13 cellular contexts compared by ENCODE assay signal in the genomic region with DNA sequence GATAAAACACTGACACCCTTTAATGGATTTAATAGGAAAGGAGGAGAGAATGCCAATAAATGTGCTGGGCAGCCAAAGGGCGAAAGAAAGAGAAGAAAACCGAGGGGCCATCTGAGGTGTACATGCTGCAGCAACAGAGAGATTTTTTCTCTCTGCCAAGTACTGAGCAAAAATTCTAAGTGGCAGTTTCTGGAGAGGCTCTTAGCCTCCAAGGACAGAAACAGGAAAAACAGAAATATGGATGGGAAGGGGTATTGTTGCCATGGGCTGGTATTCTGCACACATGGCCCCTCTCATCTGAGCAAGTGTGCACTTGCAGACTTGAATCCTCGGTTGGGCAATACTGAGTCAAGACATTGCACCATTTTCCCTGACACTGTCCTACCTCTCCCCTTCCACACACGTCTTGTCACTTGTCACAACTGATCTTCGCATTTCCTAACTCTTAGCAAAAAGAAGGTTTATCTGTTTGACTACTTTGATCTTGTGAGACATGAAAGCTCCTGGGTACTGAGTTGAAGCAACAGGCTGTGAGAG.
DNase-seq lines count a peak whose midpoint lies in the region; ATAC-seq and TF ChIP-seq lines count a peak whose summit lies in the region.
"Had no signal": no experiment of that assay in that cellular context is flagged by ENCODE, and none has a peak within 500 bp of the region (broad histone marks: within the 10 kb centered on the region; RNA-seq: fewer than 3 reads in every experiment).

No MANE protein-coding gene starts in this region.

- intact Hi-C loops in esophagus muscularis mucosa (cut with DNase I) = loop anchor here (10.0 kb wide), 1 partner anchor 113 kb away; no protein-coding TSS in a partner anchor

- H3K4me2 ChIP-seq in osteoblast (ENCODE audit: insufficient read depth, low read length) = no peak overlapping the region

- H3K9me3 ChIP-seq in Peyer's patch (no peaks in the 10 kb centered on the region), esophagus muscularis mucosa (no peaks in the 10 kb centered on the region), osteoblast (ENCODE audit: low read depth, low read length) (no peaks in the 10 kb centered on the region)
- H3K9me3 ChIP-seq: BE2C had no signal

- H3K27me3 ChIP-seq in Peyer's patch (no peaks in the 10 kb centered on the region), esophagus muscularis mucosa (no peaks in the 10 kb centered on the region), osteoblast (ENCODE audit: insufficient read depth, low read length) (no peaks in the 10 kb centered on the region)
- H3K27me3 ChIP-seq: BE2C had no signal

- TF ChIP-seq CTCF in C4-2B (conservative IDR thresholded peaks at IDR 0.05) (no peak), Peyer's patch (IDR thresholded peaks at IDR 0.05) (no peak), esophagus muscularis mucosa (IDR thresholded peaks at IDR 0.05) (no peak), osteoblast (IDR thresholded peaks at IDR 0.05; ENCODE audit: extremely low read depth, low read depth, low read length) (no peak)

- no peaks in the 10 kb centered on the region for H3K79me2 ChIP-seq in osteoblast (ENCODE audit: insufficient read depth, low read length)

- WGBS in esophagus muscularis mucosa = 66% methylated on average over 5 of the region's 5 CpGs

- TF ChIP-seq POLR2A in Peyer's patch (IDR thresholded peaks at IDR 0.05) (no peak), esophagus muscularis mucosa (IDR thresholded peaks at IDR 0.05; ENCODE audit: low read depth) (no peak)

- no peaks in the 10 kb centered on the region for H4K20me1 ChIP-seq in osteoblast (ENCODE audit: insufficient read depth, low read length)

- ATAC-seq in HG03432 (IDR thresholded peaks at IDR 0.05; ENCODE audit: unreplicated experiment) = no peak
- no peak for ATAC-seq in GM18517 (IDR thresholded peaks at IDR 0.05; ENCODE audit: unreplicated experiment)

- no peak for TF ChIP-seq EP300 in esophagus muscularis mucosa (IDR thresholded peaks at IDR 0.05)

- H3K4me1 ChIP-seq in Peyer's patch (peaks cover 0 to 19% (median 0%) of the 10 kb centered on the region in 4 donors), esophagus muscularis mucosa (peaks cover 25 to 79% (median 45%) of the 10 kb centered on the region in 4 donors), osteoblast (ENCODE audit: insufficient read depth, low read length) (peaks cover 3% of the 10 kb centered on the region)

- no peak for DNase-seq in Peyer's patch
- no peak for DNase-seq in esophagus muscularis mucosa (ENCODE audit: extremely low spot score)
- DNase-seq in osteoblast (ENCODE audit: insufficient read length, low spot score, missing footprints) = no peak
- no peak for DNase-seq in kidney tubule cell (ENCODE audit: low spot score)
- DNase-seq in stimulated activated CD4-positive, alpha-beta T cell treated with anti-CD3 and anti-CD28 coated beads, Interleukin-4, amount 100 ng/mL, for 4 hours = no peak
- DNase-seq: activated CD4-positive, alpha-beta T cell treated with anti-CD3 and anti-CD28 coated beads, Interleukin-2, amount 50 U/mL, for 4 hours; activated naive CD4-positive, alpha-beta T cell treated with anti-CD3 and anti-CD28 coated beads for 36 hours; GF-D8; NCI-H526 treated with DMSO at 0.1 percent for 48 hours had no signal

- no peak overlapping the region for H3K4me3 ChIP-seq in Peyer's patch
- no peak overlapping the region for H3K4me3 ChIP-seq in esophagus muscularis mucosa
- no peak overlapping the region for H3K4me3 ChIP-seq in osteoblast (ENCODE audit: insufficient read depth, low read length)

- no peak overlapping the region for H2AFZ ChIP-seq in osteoblast (ENCODE audit: low read length)

- peak overlapping the region; percentile 12; the same call in 1 of the 2 replicates for H3K27ac ChIP-seq in C4-2B
- peak overlapping the region in 3 of 4 donors; percentile 17 to 69 (median 46) for H3K27ac ChIP-seq in Peyer's patch
- peak overlapping the region; percentile 85 to 89 (median 86) for H3K27ac ChIP-seq in esophagus muscularis mucosa (replicated peaks in 1 of 4)
- peak overlapping the region; percentile 55 for H3K27ac ChIP-seq in osteoblast (ENCODE audit: low read depth, low read length)

- H3K36me3 ChIP-seq in Peyer's patch (peaks cover 0 to 9% (median 0%) of the 10 kb centered on the region in 3 donors), esophagus muscularis mucosa (peaks cover 12 to 63% (median 32%) of the 10 kb centered on the region in 4 donors), osteoblast (ENCODE audit: insufficient read depth, low read length) (peaks cover 29% of the 10 kb centered on the region)
- H3K36me3 ChIP-seq: BE2C had no signal

Comparison
In these comparisons a context has a peak if more than half of its experiments do, and no peak if none do; other contexts are left out.
1. H3K27ac ChIP-seq: peak in every context shown above with its lines; median percentile 86 in esophagus muscularis mucosa; 55 in osteoblast; 46 in Peyer's patch; 12 in C4-2B.